Comparison of ENCODE assay signal across 10 cellular contexts in genomic region chr3:72907851-72908620, GRCh38. TPM values are rescaled to one million over a fixed set of nuclear protein-coding genes. Genes with fewer than 3 reads are reported as not detected.
DNase-seq lines count a peak whose midpoint lies in the region; ATAC-seq, FAIRE-seq and TF ChIP-seq lines count a peak whose summit lies in the region.
"Had no signal": no experiment of that assay in that cellular context is flagged by ENCODE, and none has a peak within 500 bp of the region (broad histone marks: within the 10 kb centered on the region; RNA-seq: fewer than 3 reads in every experiment).

No MANE protein-coding gene starts in this region.

- H3K4me1 ChIP-seq in suprapubic skin: peaks cover 19% of the 10 kb centered on the region
- no peaks in the 10 kb centered on the region for H3K4me1 ChIP-seq in kidney (ENCODE audit: control insufficient read depth in 1 of 2, insufficient read depth in 1 of 2, low read depth in 1 of 2, low read length in 2 of 2)

- H3K27me3 Mint-ChIP-seq in HFFc6 (ENCODE audit: insufficient read depth): peaks cover 5% of the 10 kb centered on the region

- H3K9me3 Mint-ChIP-seq in HFFc6: no peaks in the 10 kb centered on the region
- H3K9me3 Mint-ChIP-seq: WTC11 had no signal

- no peak for TF ChIP-seq CTCF in HFFc6 (IDR thresholded peaks at IDR 0.05)
- TF ChIP-seq CTCF in bronchial epithelial cell (IDR thresholded peaks at IDR 0.05; ENCODE audit: insufficient read depth, low read length, severe bottlenecking): no peak
- TF ChIP-seq CTCF in suprapubic skin (IDR thresholded peaks at IDR 0.05): no peak
- no peak for TF ChIP-seq CTCF in kidney (IDR thresholded peaks at IDR 0.05; ENCODE audit: borderline replicate concordance, extremely low read depth, insufficient read depth)

- H3K27ac Mint-ChIP-seq in HFFc6: no peak overlapping the region
- H3K27ac Mint-ChIP-seq: WTC11 had no signal

- ATAC-seq in HG03457 (IDR thresholded peaks at IDR 0.05; ENCODE audit: unreplicated experiment) (no peak), HG03196 (IDR thresholded peaks at IDR 0.05; ENCODE audit: unreplicated experiment) (no peak)
- ATAC-seq: WTC11 had no signal

- H3K9ac ChIP-seq in kidney (ENCODE audit: low read length in 2 of 2): no peak overlapping the region

- 0 out of 2 replicates have a peak overlapping the region, but pooled peaks have one; percentile 18 for H3K4me3 Mint-ChIP-seq in HFFc6
- H3K4me3 Mint-ChIP-seq: WTC11 had no signal

- no peak for TF ChIP-seq EP300 in suprapubic skin (IDR thresholded peaks at IDR 0.05)

- no peak overlapping the region for H3K4me3 ChIP-seq in bronchial epithelial cell (ENCODE audit: low read depth, low read length)
- H3K4me3 ChIP-seq in suprapubic skin: no peak overlapping the region
- H3K4me3 ChIP-seq in kidney (ENCODE audit: low read length in 2 of 2): no peak overlapping the region

- no peak for TF ChIP-seq POLR2A in suprapubic skin (IDR thresholded peaks at IDR 0.05)

- intact Hi-C loops in kidney (cut with DNase I): no loop called here

- H3K27me3 ChIP-seq in bronchial epithelial cell (ENCODE audit: control insufficient read depth, insufficient read depth, low read length): no peaks in the 10 kb centered on the region
- no peaks in the 10 kb centered on the region for H3K27me3 ChIP-seq in suprapubic skin

- no peaks in the 10 kb centered on the region for H3K36me3 Mint-ChIP-seq in HFFc6 (ENCODE audit: low read depth)
- H3K36me3 Mint-ChIP-seq: WTC11 had no signal

- DNase-seq in HFFc6 (peak; percentile 57), bronchial epithelial cell (ENCODE audit: low read depth) (peak; percentile 66), kidney tubule cell (ENCODE audit: low spot score) (peak; percentile 47), suprapubic skin (ENCODE audit: low spot score in 2 of 2) (peak in 1 of 2 donors; percentile 66), NCI-H1092 treated with DMSO at 0.1 percent for 48 hours (lab: John Stamatoyannopoulos, UW) (no peak), kidney (no peak)
- DNase-seq: NCI-H510A had no signal

- H3K4me1 Mint-ChIP-seq in HFFc6 (ENCODE audit: low read depth): peaks cover 29% of the 10 kb centered on the region
- H3K4me1 Mint-ChIP-seq: WTC11 had no signal

- H3K9me3 ChIP-seq in suprapubic skin (no peaks in the 10 kb centered on the region), kidney (ENCODE audit: control insufficient read depth in 1 of 2, low read length in 2 of 2) (no peaks in the 10 kb centered on the region)

- WGBS in suprapubic skin: 29% methylated on average over 10 of the region's 10 CpGs

- FAIRE-seq in bronchial epithelial cell (lab: Jason Lieb, UNC) (no peak), kidney (lab: Jason Lieb, UNC) (no peak)

- H3K36me3 ChIP-seq in bronchial epithelial cell (ENCODE audit: control insufficient read depth, insufficient read depth, low read length) (no peaks in the 10 kb centered on the region), suprapubic skin (no peaks in the 10 kb centered on the region), kidney (ENCODE audit: control insufficient read depth in 1 of 2, insufficient read depth in 2 of 2, low read length in 2 of 2) (no peaks in the 10 kb centered on the region)

- H3K27ac ChIP-seq in suprapubic skin (peak overlapping the region; percentile 48), kidney (ENCODE audit: low read depth in 2 of 2, low read length in 2 of 2) (no peak overlapping the region)

RNA-seq across cellular contexts. Expression of gene GXYLT2, which starts 20.2 kb away (rescaled TPM):
- 1 to 10 TPM; 2.0 to 4.2 (median 2.8) TPM for total RNA-seq in HFFc6 (2021; fragmentation: NEBNext Ultra II Directional; extraction: Animal tissue kit (Norgen Biotek cat#: 25700))
- total RNA-seq in bronchial epithelial cell (0.79 and 0.90 TPM in 2 replicates), suprapubic skin (10 to 100 TPM in 1 of 4 donors, 1 to 10 TPM in 2, under 1 TPM in 1; 0.72 to 18.6 (median 2.1) TPM), kidney (3.8 TPM)
- polyA plus RNA-seq in kidney (ENCODE audit: insufficient read depth, low read depth, low replicate concordance): 0.39 TPM

RNA-seq across cellular contexts. Expression of gene SHQ1, which starts 59.8 kb away (rescaled TPM):
- 10 to 100 TPM; 18.4 to 21.1 (median 20.2) TPM for total RNA-seq in HFFc6 (2021; fragmentation: NEBNext Ultra II Directional; extraction: Animal tissue kit (Norgen Biotek cat#: 25700))
- total RNA-seq in bronchial epithelial cell: 14.6 and 17.6 TPM in 2 replicates
- 10 to 100 TPM in 3 of 4 donors, 1 to 10 TPM in 1; 8.7 to 26.1 (median 13.5) TPM for total RNA-seq in suprapubic skin
- 23.1 TPM for total RNA-seq in kidney
- 8.1 TPM for polyA plus RNA-seq in kidney (ENCODE audit: insufficient read depth, low read depth, low replicate concordance)

Comparison
In these comparisons a context has a peak if more than half of its experiments do, and no peak if none do; other contexts are left out.
1. DNase-seq: peak in HFFc6 (single experiment), bronchial epithelial cell (single experiment) and kidney tubule cell (single experiment); none in NCI-H1092 treated with DMSO at 0.1 percent for 48 hours (single experiment) and kidney (single experiment).